14 cellular contexts compared by ENCODE assay signal in genomic region chr7:24942226-24942625, GRCh38.
"Had no signal": no experiment of that assay in that cellular context is flagged by ENCODE, and none has a peak within 500 bp of the region (broad histone marks: within the 10 kb centered on the region; RNA-seq: fewer than 3 reads in every experiment).

No MANE protein-coding gene starts in this region.

- H3K27me3 ChIP-seq: heart right ventricle, thyroid gland had no signal

- ATAC-seq: esophagus mucosa; heart right ventricle; left lobe of liver; naive thymus-derived CD4-positive, alpha-beta T cell; sciatic nerve had no signal

- H3K4me3 ChIP-seq: heart right ventricle, lower lobe of right lung, thyroid gland had no signal

- DNase-seq: effector memory CD4-positive, alpha-beta T cell; heart right ventricle; hypothalamus; lower lobe of right lung; mesenchymal stem cell; naive thymus-derived CD4-positive, alpha-beta T cell; posterior cingulate gyrus; stimulated activated CD4-positive, alpha-beta T cell treated with anti-CD3 and anti-CD28 coated beads, Interleukin-2, amount 100 ng/mL, for 24 hours; stimulated activated CD4-positive, alpha-beta T cell treated with anti-CD3 and anti-CD28 coated beads, Interleukin-4, amount 100 ng/mL, for 4 hours; stimulated activated naive CD4-positive, alpha-beta T cell had no signal

- H3K27ac ChIP-seq: heart right ventricle, lower lobe of right lung, thyroid gland had no signal

- H3K4me1 ChIP-seq: lower lobe of right lung, thyroid gland had no signal

- H3K36me3 ChIP-seq: heart right ventricle, lower lobe of right lung, thyroid gland had no signal

- H3K9me3 ChIP-seq: heart right ventricle, lower lobe of right lung, thyroid gland had no signal
